In genomic region chr3:58924581-58924980, GRCh38 we compare ENCODE assay signal across 27 cellular contexts.
DNase-seq lines count a peak whose midpoint lies in the region; ATAC-seq and TF ChIP-seq lines count a peak whose summit lies in the region.
"Had no signal": no experiment of that assay in that cellular context is flagged by ENCODE, and none has a peak within 500 bp of the region (broad histone marks: within the 10 kb centered on the region; RNA-seq: fewer than 3 reads in every experiment).

No MANE protein-coding gene starts in this region.

- POLR2A ChIA-PET in RWPE1 (lab: Yijun Ruan, JAX; ENCODE audit: low non-redundant PET): no interaction called here

- H3K36me3 ChIP-seq in GM23248 (ENCODE audit: low read depth): no peaks in the 10 kb centered on the region
- no peaks in the 10 kb centered on the region for H3K36me3 ChIP-seq in RWPE2 (ENCODE audit: low read depth)
- H3K36me3 ChIP-seq: pancreas, right lobe of liver, SJSA1 had no signal

- no peaks in the 10 kb centered on the region for H3K27me3 Mint-ChIP-seq in stimulated activated naive B cell treated with anti-CD40 and anti-IgM and Interleukin-4, amounts not matched to agents 10 μg/mL and 1 μg/mL and 100 μg/mL, for 72 hours
- H3K27me3 Mint-ChIP-seq: activated naive CD4-positive, alpha-beta T cell treated with anti-CD3 and anti-CD28 coated beads, Interleukin-2, amount 10 ng/mL, durations not matched to agents 7 days and 5 days had no signal

- no peak overlapping the region for H3K4me2 ChIP-seq in GM23248 (ENCODE audit: unreplicated experiment)

- H3K4me3 ChIP-seq in GM23248 (no peak overlapping the region), RWPE2 (ENCODE audit: severe bottlenecking) (no peak overlapping the region), fibroblast of mammary gland (ENCODE audit: control insufficient read depth, low read depth, low read length) (no peak overlapping the region)
- H3K4me3 ChIP-seq: GM12878, pancreas, right lobe of liver, SJSA1 had no signal

- H3K27ac Mint-ChIP-seq in stimulated activated naive B cell treated with anti-CD40 and anti-IgM and Interleukin-4, amounts not matched to agents 10 μg/mL and 1 μg/mL and 100 μg/mL, for 72 hours: no peak overlapping the region
- H3K27ac Mint-ChIP-seq: activated CD4-positive, alpha-beta T cell treated with anti-CD3 and anti-CD28 coated beads for 36 hours; activated naive CD4-positive, alpha-beta T cell treated with anti-CD3 and anti-CD28 coated beads, Interleukin-2, amount 10 ng/mL, durations not matched to agents 7 days and 5 days; activated T-cell treated with anti-CD3 and anti-CD28 coated beads, Interleukin-2, amount 50 U/mL, for 72 hours; CD4-positive, alpha-beta memory T cell; natural killer cell; T-helper 1 cell treated with Interleukin-12 subunit alpha and Interleukin-12 subunit beta and Interleukin-4 antibody, amounts not matched to agents 30 μg/mL and 1 μg/mL, for 36 hours had no signal

- peaks cover 6 to 14% of the 10 kb centered on the region in 2 donors for H3K9me3 Mint-ChIP-seq in stimulated activated naive B cell treated with anti-CD40 and anti-IgM and Interleukin-4, amounts not matched to agents 10 μg/mL and 1 μg/mL and 100 μg/mL, for 72 hours
- H3K9me3 Mint-ChIP-seq: activated naive CD4-positive, alpha-beta T cell treated with anti-CD3 and anti-CD28 coated beads, Interleukin-2, amount 10 ng/mL, durations not matched to agents 7 days and 5 days; T-helper 1 cell treated with Interleukin-12 subunit alpha and Interleukin-12 subunit beta and Interleukin-4 antibody, amounts not matched to agents 30 μg/mL and 1 μg/mL, for 36 hours had no signal

- H3F3A ChIP-seq in GM23248 (ENCODE audit: insufficient read depth): no peaks in the 10 kb centered on the region

- H3K9ac ChIP-seq in GM23248: no peak overlapping the region

- H3K79me2 ChIP-seq in GM23248 (ENCODE audit: insufficient read depth): no peaks in the 10 kb centered on the region

- no peak overlapping the region for H3K27ac ChIP-seq in GM23248
- H3K27ac ChIP-seq in RWPE2 (ENCODE audit: poor library complexity, severe bottlenecking): no peak overlapping the region
- H3K27ac ChIP-seq in RWPE1: no peak overlapping the region
- H3K27ac ChIP-seq: pancreas, right lobe of liver, SJSA1 had no signal

- H3K4me1 ChIP-seq in GM23248 (ENCODE audit: insufficient read depth) (no peaks in the 10 kb centered on the region), RWPE2 (ENCODE audit: insufficient read depth, poor library complexity, severe bottlenecking) (peaks cover 5% of the 10 kb centered on the region)
- H3K4me1 ChIP-seq: pancreas, right lobe of liver, SJSA1 had no signal

- no peaks in the 10 kb centered on the region for H3K9me3 ChIP-seq in GM23248 (ENCODE audit: low read depth)
- no peaks in the 10 kb centered on the region for H3K9me3 ChIP-seq in RWPE2 (ENCODE audit: severe bottlenecking)
- H3K9me3 ChIP-seq: pancreas, right lobe of liver, SJSA1 had no signal

- H3K4me3 Mint-ChIP-seq in stimulated activated naive B cell treated with anti-CD40 and anti-IgM and Interleukin-4, amounts not matched to agents 10 μg/mL and 1 μg/mL and 100 μg/mL, for 72 hours: no peak overlapping the region
- H3K4me3 Mint-ChIP-seq: activated CD4-positive, alpha-beta T cell treated with anti-CD3 and anti-CD28 coated beads for 36 hours; activated naive CD4-positive, alpha-beta T cell treated with anti-CD3 and anti-CD28 coated beads, Interleukin-2, amount 10 ng/mL, durations not matched to agents 7 days and 5 days; activated T-cell treated with anti-CD3 and anti-CD28 coated beads, Interleukin-2, amount 50 U/mL, for 72 hours; CD4-positive, alpha-beta memory T cell; natural killer cell; T-helper 1 cell treated with Interleukin-12 subunit alpha and Interleukin-12 subunit beta and Interleukin-4 antibody, amounts not matched to agents 30 μg/mL and 1 μg/mL, for 36 hours had no signal

- ATAC-seq in RWPE2 (ENCODE audit: low read depth) (peak; percentile 31; the same call in 2 of the 3 replicates), GM21367 (IDR thresholded peaks at IDR 0.05; ENCODE audit: unreplicated experiment) (no peak)
- ATAC-seq in stimulated activated naive B cell treated with anti-CD40 and anti-IgM and Interleukin-4, amounts not matched to agents 10 μg/mL and 1 μg/mL and 100 μg/mL, for 72 hours (replicated peaks): peak; percentile 58 to 66
- ATAC-seq: activated CD4-positive, alpha-beta T cell treated with anti-CD3 and anti-CD28 coated beads for 36 hours; activated T-cell treated with anti-CD3 and anti-CD28 coated beads, Interleukin-2, amount 50 U/mL, for 72 hours; GM12878; left cardiac atrium; natural killer cell; Panc1; pancreas; right lobe of liver had no signal

- H3K4me1 Mint-ChIP-seq in stimulated activated naive B cell treated with anti-CD40 and anti-IgM and Interleukin-4, amounts not matched to agents 10 μg/mL and 1 μg/mL and 100 μg/mL, for 72 hours: peaks cover 0 to 10% of the 10 kb centered on the region in 2 donors
- H3K4me1 Mint-ChIP-seq: activated CD4-positive, alpha-beta T cell treated with anti-CD3 and anti-CD28 coated beads for 36 hours; activated naive CD4-positive, alpha-beta T cell treated with anti-CD3 and anti-CD28 coated beads, Interleukin-2, amount 10 ng/mL, durations not matched to agents 7 days and 5 days; CD4-positive, alpha-beta memory T cell; natural killer cell had no signal

- H4K20me1 ChIP-seq in GM23248 (ENCODE audit: insufficient read depth): no peaks in the 10 kb centered on the region

- in situ Hi-C loops in GM23248 (cut with MboI): no loop called here

- TF ChIP-seq CTCF in RWPE2 (IDR thresholded peaks at IDR 0.05; ENCODE audit: poor library complexity, severe bottlenecking): no peak
- no peak for TF ChIP-seq CTCF in fibroblast of mammary gland (conservative IDR thresholded peaks at IDR 0.05; ENCODE audit: control insufficient read depth, insufficient read depth, low read depth, low read length)
- no peak for TF ChIP-seq CTCF in RWPE1 (conservative IDR thresholded peaks at IDR 0.05; ENCODE audit: low read depth)

- CTCF ChIA-PET in RWPE1 (lab: Yijun Ruan, JAX): no interaction called here

- H3K36me3 Mint-ChIP-seq in stimulated activated naive B cell treated with anti-CD40 and anti-IgM and Interleukin-4, amounts not matched to agents 10 μg/mL and 1 μg/mL and 100 μg/mL, for 72 hours: peaks cover 0 to 4% of the 10 kb centered on the region in 2 donors
- H3K36me3 Mint-ChIP-seq: activated naive CD4-positive, alpha-beta T cell treated with anti-CD3 and anti-CD28 coated beads, Interleukin-2, amount 10 ng/mL, durations not matched to agents 7 days and 5 days; CD4-positive, alpha-beta memory T cell; natural killer cell had no signal

- DNase-seq in GM23248 (peak; percentile 24), RWPE2 (ENCODE audit: low spot score) (no peak), fibroblast of mammary gland (ENCODE audit: low read depth) (peak; percentile 59), RWPE1 (ENCODE audit: low spot score) (no peak)
- DNase-seq in stimulated activated naive B cell treated with anti-CD40 and anti-IgM and Interleukin-4, amounts not matched to agents 10 μg/mL and 1 μg/mL and 100 μg/mL, for 72 hours: no peak
- DNase-seq in activated naive CD4-positive, alpha-beta T cell treated with Interleukin-2 at 50 U/mL for 16 hours: no peak
- DNase-seq: activated CD4-positive, alpha-beta T cell treated with anti-CD3 and anti-CD28 coated beads for 36 hours; activated naive CD4-positive, alpha-beta T cell treated with anti-CD3 and anti-CD28 coated beads, Interleukin-2, amount 10 ng/mL, durations not matched to agents 7 days and 5 days; activated T-cell treated with anti-CD3 and anti-CD28 coated beads, Interleukin-2, amount 50 U/mL, for 72 hours; CD4-positive, alpha-beta memory T cell; cerebellar nuclear complex; DMS153; effector CD4-positive, alpha-beta T cell; GF-D8; left cardiac atrium; mesendoderm; natural killer cell; NCI-H1417; NCI-H510A treated with DMSO at 0.1 percent for 48 hours; NK-92 treated with Interleukin-12 subunit alpha and Interleukin-12 subunit beta, amount 100 ng/mL, for 24 hours; pancreas; right lobe of liver had no signal

- no peaks in the 10 kb centered on the region for H3K27me3 ChIP-seq in GM23248 (replicated peaks; ENCODE audit: insufficient read depth)
- no peaks in the 10 kb centered on the region for H3K27me3 ChIP-seq in RWPE2 (ENCODE audit: insufficient read depth, poor library complexity, severe bottlenecking)
- H3K27me3 ChIP-seq: pancreas, right lobe of liver, SJSA1 had no signal

- H2AFZ ChIP-seq in GM23248: no peak overlapping the region

- H3K9me2 ChIP-seq in GM23248 (ENCODE audit: insufficient read depth): no peaks in the 10 kb centered on the region

- WGBS in GM23248 (ENCODE audit: low coverage in 1 of 2, low lambda C conversion rate in 2 of 2, missing lambda C conversion rate in 2 of 2), 2 experiments: 0 to 4% methylated on average over 1 of the region's 1 CpG

Comparison
In these comparisons a context has a peak if more than half of its experiments do, and no peak if none do; other contexts are left out.
1. DNase-seq: peak in GM23248 (single experiment) and fibroblast of mammary gland (single experiment); none in RWPE2 (single experiment), stimulated activated naive B cell treated with anti-CD40 and anti-IgM and Interleukin-4, amounts not matched to agents 10 μg/mL and 1 μg/mL and 100 μg/mL, for 72 hours (single experiment), RWPE1 (single experiment) and activated naive CD4-positive, alpha-beta T cell treated with Interleukin-2 at 50 U/mL for 16 hours (single experiment).